ENCODE assay signal across 8 cellular contexts in the genomic region with DNA sequence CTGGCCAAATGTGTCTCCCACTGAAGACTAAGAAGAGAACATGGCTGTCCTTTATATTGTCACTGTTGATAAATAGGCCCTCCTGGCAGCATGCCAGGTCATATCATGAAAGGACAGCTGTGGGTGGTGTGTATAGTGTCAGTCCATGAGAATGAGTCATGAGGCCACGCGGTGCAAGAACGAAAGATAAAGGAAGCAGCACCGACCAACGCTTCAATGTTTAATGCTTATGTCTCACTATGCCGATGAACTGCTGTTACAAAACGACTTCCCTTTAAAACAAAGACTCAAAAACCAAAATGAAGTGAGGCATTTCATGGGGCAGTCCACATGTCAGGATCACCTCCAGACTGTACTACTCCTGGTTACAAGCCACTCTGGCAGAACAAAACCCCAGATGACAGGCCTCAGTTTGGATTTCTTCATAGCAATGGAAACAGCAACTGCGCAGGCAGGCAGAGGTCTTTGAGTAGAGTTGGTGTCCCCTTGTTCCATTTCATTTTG. TPM values are rescaled to one million over a fixed set of nuclear protein-coding genes. Genes with fewer than 3 reads are reported as not detected.
A peak's percentile ranks its signal among the peaks of the same experiment; 100 is the strongest.
DNase-seq lines count a peak whose midpoint lies in the region; ATAC-seq and TF ChIP-seq lines count a peak whose summit lies in the region.

No MANE protein-coding gene starts in this region.

- H3K4me1 ChIP-seq in smooth muscle cell (ENCODE audit: low read depth), result no peaks in the 10 kb centered on the region

- no peaks in the 10 kb centered on the region for H4K20me1 ChIP-seq in smooth muscle cell (ENCODE audit: low read depth)

- H3K36me3 ChIP-seq in smooth muscle cell (ENCODE audit: low read depth), result no peaks in the 10 kb centered on the region

- no peak for TF ChIP-seq CTCF in AG04450 (IDR thresholded peaks at IDR 0.05; ENCODE audit: low read depth, low read length)
- no peak for TF ChIP-seq CTCF in epithelial cell of esophagus (IDR thresholded peaks at IDR 0.05; ENCODE audit: insufficient read depth, low read depth, low read length, missing control alignments)
- no peak for TF ChIP-seq CTCF in smooth muscle cell (IDR thresholded peaks at IDR 0.05; ENCODE audit: borderline replicate concordance, insufficient read depth, poor library complexity, severe bottlenecking)

- peak overlapping the region; percentile 42 for H3K4me2 ChIP-seq in smooth muscle cell

- peak overlapping the region; percentile 18 for H2AFZ ChIP-seq in smooth muscle cell (ENCODE audit: low read depth)

- no peaks in the 10 kb centered on the region for H3F3A ChIP-seq in smooth muscle cell (ENCODE audit: low read depth)

- no peaks in the 10 kb centered on the region for H3K27me3 ChIP-seq in AG04450 (ENCODE audit: control insufficient read depth, insufficient read depth, low read length)
- H3K27me3 ChIP-seq in smooth muscle cell (ENCODE audit: low read depth), result no peaks in the 10 kb centered on the region

- H3K9me3 ChIP-seq in AG04450 (ENCODE audit: control insufficient read depth, insufficient read depth, low read length), result no peaks in the 10 kb centered on the region
- no peaks in the 10 kb centered on the region for H3K9me3 ChIP-seq in smooth muscle cell (replicated peaks; ENCODE audit: low read depth)

- ATAC-seq in HG02678 (IDR thresholded peaks at IDR 0.05; ENCODE audit: unreplicated experiment), result no peak

- H3K27ac ChIP-seq in AG04450 (ENCODE audit: low read depth, low read length) (peak overlapping the region; percentile 94), smooth muscle cell (ENCODE audit: low read depth) (peak overlapping the region; percentile 88)

- 24% methylated on average over 8 of the region's 8 CpGs for WGBS in smooth muscle cell (ENCODE audit: low lambda C conversion rate)

- no peak overlapping the region for H3K4me3 ChIP-seq in AG04450 (ENCODE audit: low read depth, low read length)
- H3K4me3 ChIP-seq in epithelial cell of esophagus (ENCODE audit: low read length), result no peak overlapping the region
- H3K4me3 ChIP-seq in smooth muscle cell, result no peak overlapping the region

- CTCF ChIA-PET in AG04450 (lab: Charles Lee), result no interaction called here

- peak overlapping the region; percentile 44 for H3K9ac ChIP-seq in smooth muscle cell (ENCODE audit: low read depth)

- H3K79me2 ChIP-seq in smooth muscle cell (ENCODE audit: low read depth), result no peaks in the 10 kb centered on the region

- POLR2A ChIA-PET in AG04450 (lab: Yijun Ruan, JAX), result no interaction called here

- no peak for DNase-seq in AG04450 (ENCODE audit: low read depth, low spot score)
- DNase-seq in NCI-H146 (lab: John Stamatoyannopoulos, UW), result peak; percentile 92
- DNase-seq in activated CD4-positive, alpha-beta T cell treated with anti-CD3 and anti-CD28 coated beads for 48 hours, result peak; percentile 74
- peak; percentile 36 for DNase-seq in epithelial cell of esophagus (ENCODE audit: low read depth)
- peak; percentile 3 for DNase-seq in smooth muscle cell (lab: John Stamatoyannopoulos, UW; ENCODE audit: unreplicated experiment)
- no peak for DNase-seq in cerebellar nuclear complex (lab: John Stamatoyannopoulos, UW)
- no peak for DNase-seq in HCEC 1CT

RNA-seq across cellular contexts. Expression of gene TCEANC, which starts 5.2 kb away (rescaled TPM):
- 1.2 and 1.7 TPM in 2 replicates for polyA plus RNA-seq in AG04450 (2011; rRNA removed)
- polyA minus RNA-seq in AG04450 (2011; rRNA and poly(A)+ RNA removed), result 1.0 and 1.1 TPM in 2 replicates
- 2.5 and 2.6 TPM in 2 replicates for total RNA-seq in smooth muscle cell
- 1.2 and 1.9 TPM in 2 replicates for polyA plus RNA-seq in smooth muscle cell

RNA-seq across cellular contexts. Expression of gene RAB9A, which starts 41.2 kb away (rescaled TPM):
- polyA plus RNA-seq in AG04450 (2011; rRNA removed) (27.9 and 41.7 TPM in 2 replicates), smooth muscle cell (22.1 and 31.5 TPM in 2 replicates)
- 7.9 and 10.6 TPM in 2 replicates for polyA minus RNA-seq in AG04450 (2011; rRNA and poly(A)+ RNA removed)
- 25.8 and 42.3 TPM in 2 replicates for total RNA-seq in smooth muscle cell

Comparison
In these comparisons a context has a peak if more than half of its experiments do, and no peak if none do; other contexts are left out.
1. DNase-seq: peak in NCI-H146 (single experiment), activated CD4-positive, alpha-beta T cell treated with anti-CD3 and anti-CD28 coated beads for 48 hours (single experiment), epithelial cell of esophagus (single experiment) and smooth muscle cell (single experiment); none in AG04450 (single experiment), cerebellar nuclear complex (0 of 2) and HCEC 1CT (single experiment).